Comparison of ENCODE assay signal across 8 cellular contexts in genomic region chr16:1363501-1364041, GRCh38.
DNase-seq lines count a peak whose midpoint lies in the region; ATAC-seq lines count a peak whose summit lies in the region.

No MANE protein-coding gene starts in this region.

- no peak overlapping the region for H3K9ac ChIP-seq in adipocyte (ENCODE audit: low read length)

- H3K36me3 ChIP-seq in adipocyte (ENCODE audit: control insufficient read depth, insufficient read depth, low read length, severe bottlenecking) = peaks cover 71% of the 10 kb centered on the region

- H3K27me3 ChIP-seq in adipocyte (replicated peaks; ENCODE audit: control insufficient read depth, insufficient read depth, low read length) = no peaks in the 10 kb centered on the region

- no peaks in the 10 kb centered on the region for H3K4me1 ChIP-seq in adipocyte (ENCODE audit: control insufficient read depth, insufficient read depth, low read length)

- DNase-seq in COLO829 (ENCODE audit: low spot score) (peak; percentile 40), SW480 (ENCODE audit: low spot score) (peak; percentile 46), adipocyte (ENCODE audit: low read depth) (peak; percentile 63), hepatic stellate cell (ENCODE audit: low spot score) (peak; percentile 77), NCI-H1105 (lab: John Stamatoyannopoulos, UW) (no peak)
- DNase-seq in stimulated activated CD4-positive, alpha-beta T cell treated with anti-CD3 and anti-CD28 coated beads, Interleukin-1b, Interleukin-23, amount 100 ng/mL, for 4 hours (ENCODE audit: low read depth in 2 of 2) = peak; percentile 60 to 68

- H3K9me3 ChIP-seq in adipocyte (ENCODE audit: control insufficient read depth, low read length) = no peaks in the 10 kb centered on the region

- no peak overlapping the region for H3K4me3 ChIP-seq in adipocyte (ENCODE audit: low read length)

- ATAC-seq in HG02885 (IDR thresholded peaks at IDR 0.05; ENCODE audit: poor library complexity, unreplicated experiment) (peak; percentile 54), GM18858 (IDR thresholded peaks at IDR 0.05; ENCODE audit: unreplicated experiment) (no peak)
